Comparison of ENCODE assay signal across 9 cellular contexts in the genomic region with DNA sequence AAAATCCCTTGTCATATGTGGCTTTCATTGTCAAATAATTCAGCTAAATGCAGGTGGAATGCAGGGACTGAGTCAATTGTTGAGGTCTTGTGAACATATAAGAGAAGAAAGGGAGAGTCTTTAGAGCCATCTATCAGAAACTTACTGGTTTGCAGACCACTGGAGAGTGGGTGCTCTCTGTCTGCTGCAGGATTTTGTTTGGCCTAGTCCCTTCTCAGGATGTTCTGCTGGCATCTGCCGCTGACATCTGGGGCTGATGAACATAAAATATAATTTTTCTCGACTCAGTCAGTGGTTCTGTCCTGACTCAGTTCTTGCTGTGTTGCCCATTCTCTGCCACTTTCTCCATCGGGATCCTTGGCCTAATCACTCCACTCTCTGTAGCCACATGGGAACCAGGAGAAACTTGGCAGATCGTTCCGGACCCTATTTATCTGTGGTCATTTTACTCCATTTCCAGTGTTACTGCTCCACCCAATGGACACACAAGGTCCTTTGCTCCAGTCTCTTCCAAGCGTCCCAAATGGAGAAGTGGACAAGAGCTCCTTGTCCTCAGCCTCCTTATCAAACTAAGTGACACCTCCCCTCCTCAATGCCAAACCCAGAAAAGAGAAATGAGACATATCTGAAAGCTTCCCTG.
DNase-seq lines count a peak whose midpoint lies in the region; ATAC-seq and FAIRE-seq lines count a peak whose summit lies in the region.
"Had no signal": no experiment of that assay in that cellular context is flagged by ENCODE, and none has a peak within 500 bp of the region (broad histone marks: within the 10 kb centered on the region; RNA-seq: fewer than 3 reads in every experiment).

No MANE protein-coding gene starts in this region.

- no peak for FAIRE-seq in frontal cortex (lab: Jason Lieb, UNC)

- peaks cover 8 to 11% of the 10 kb centered on the region in 2 donors for H3K9me3 Mint-ChIP-seq in activated naive CD4-positive, alpha-beta T cell treated with anti-CD3 and anti-CD28 coated beads, Interleukin-2, amount 50 U/mL, for 72 hours

- no peak overlapping the region for H3K27ac Mint-ChIP-seq in activated naive CD4-positive, alpha-beta T cell treated with anti-CD3 and anti-CD28 coated beads, Interleukin-2, amount 50 U/mL, for 72 hours
- H3K27ac Mint-ChIP-seq: naive B cell had no signal

- peaks cover 0 to 4% of the 10 kb centered on the region in 2 donors for H3K36me3 Mint-ChIP-seq in activated naive CD4-positive, alpha-beta T cell treated with anti-CD3 and anti-CD28 coated beads, Interleukin-2, amount 50 U/mL, for 72 hours
- H3K36me3 Mint-ChIP-seq: naive B cell had no signal

- DNase-seq in ELR (ENCODE audit: low read depth) (peak; percentile 73), SK-N-DZ (ENCODE audit: low spot score) (peak; percentile 44), frontal cortex (ENCODE audit: low spot score in 2 of 2) (peak; percentile 27 to 41), pons (ENCODE audit: low spot score) (peak; percentile 68)
- DNase-seq in activated naive CD4-positive, alpha-beta T cell treated with anti-CD3 and anti-CD28 coated beads, Interleukin-2, amount 50 U/mL, for 72 hours (ENCODE audit: low spot score in 2 of 2), result no peak
- DNase-seq: naive B cell had no signal

- ATAC-seq in HG03097 (IDR thresholded peaks at IDR 0.05; ENCODE audit: low FRiP score, unreplicated experiment), result no peak
- no peak for ATAC-seq in HG02885 (IDR thresholded peaks at IDR 0.05; ENCODE audit: poor library complexity, unreplicated experiment)
- ATAC-seq in GM18519 (IDR thresholded peaks at IDR 0.05; ENCODE audit: low FRiP score, unreplicated experiment), result no peak
- no peak for ATAC-seq in activated naive CD4-positive, alpha-beta T cell treated with anti-CD3 and anti-CD28 coated beads, Interleukin-2, amount 50 U/mL, for 72 hours

Comparison
In these comparisons a context has a peak if more than half of its experiments do, and no peak if none do; other contexts are left out.
1. DNase-seq: peak in ELR (single experiment), SK-N-DZ (single experiment), frontal cortex (2 of 2) and pons (single experiment); none in activated naive CD4-positive, alpha-beta T cell treated with anti-CD3 and anti-CD28 coated beads, Interleukin-2, amount 50 U/mL, for 72 hours (0 of 2).